ENCODE assay signal across 20 cellular contexts in the genomic region with DNA sequence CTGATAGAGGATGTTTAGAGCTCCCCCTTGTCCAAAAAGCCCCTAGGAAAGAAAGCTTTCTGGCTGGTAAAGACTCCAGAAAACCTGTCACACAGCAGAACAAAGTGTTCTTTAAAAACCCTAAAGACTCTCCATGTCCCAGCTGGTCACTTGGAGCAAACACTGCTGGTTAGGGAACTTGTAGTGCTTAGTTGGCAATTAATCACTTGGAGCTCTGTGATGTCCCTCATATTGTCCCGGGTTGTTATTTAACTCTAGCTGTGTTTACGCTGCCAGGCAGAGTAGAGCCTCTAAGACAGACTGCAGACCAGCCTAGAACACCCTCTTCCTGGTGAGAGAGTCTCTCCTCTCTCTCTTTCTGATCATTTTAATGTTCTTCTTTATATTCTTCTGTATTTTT.
A peak's percentile ranks its signal among the peaks of the same experiment; 100 is the strongest.
DNase-seq lines count a peak whose midpoint lies in the region; ATAC-seq, FAIRE-seq and TF ChIP-seq lines count a peak whose summit lies in the region.
"Had no signal": no experiment of that assay in that cellular context is flagged by ENCODE, and none has a peak within 500 bp of the region (broad histone marks: within the 10 kb centered on the region; RNA-seq: fewer than 3 reads in every experiment).

No MANE protein-coding gene starts in this region.

- DNase-seq in Right ventricle myocardium inferior (ENCODE audit: missing footprints) (no peak), left cardiac atrium (no peak), kidney (no peak), renal cortical epithelial cell (ENCODE audit: low read depth) (peak; percentile 39), NCI-H1105 (lab: John Stamatoyannopoulos, UW) (no peak), sciatic nerve (ENCODE audit: low spot score) (no peak)
- no peak for DNase-seq in effector memory CD4-positive, alpha-beta T cell
- DNase-seq: 8988T; CD4-positive, CD25-positive, alpha-beta regulatory T cell; COR-L47; DMS 273 treated with DMSO at 0.1 percent for 48 hours; GDM1; GOT3; KBM-7; NCI-H1694 treated with DMSO at 0.1 percent for 48 hours; NCI-H524; PC-9; SJCRH30 had no signal

- no peaks in the 10 kb centered on the region for H3K36me3 ChIP-seq in kidney (ENCODE audit: control insufficient read depth in 1 of 2, insufficient read depth in 2 of 2, low read length in 2 of 2)
- H3K36me3 ChIP-seq in effector memory CD4-positive, alpha-beta T cell (ENCODE audit: control insufficient read depth, insufficient read depth, low read length): no peaks in the 10 kb centered on the region
- H3K36me3 ChIP-seq: SJCRH30 had no signal

- no peak overlapping the region for H3K9ac ChIP-seq in kidney (ENCODE audit: low read length in 2 of 2)

- H3K27ac ChIP-seq in VCaP: peak overlapping the region; percentile 48
- peak overlapping the region in 1 of 2 donors; percentile 34 for H3K27ac ChIP-seq in kidney (ENCODE audit: low read depth in 2 of 2, low read length in 2 of 2)
- H3K27ac ChIP-seq in effector memory CD4-positive, alpha-beta T cell (ENCODE audit: insufficient read depth, low read length, poor library complexity, severe bottlenecking): no peak overlapping the region
- H3K27ac ChIP-seq: PC-9, RWPE1, SJCRH30 had no signal

- peaks cover 0 to 8% of the 10 kb centered on the region in 2 donors for H3K4me1 ChIP-seq in kidney (ENCODE audit: control insufficient read depth in 1 of 2, insufficient read depth in 1 of 2, low read depth in 1 of 2, low read length in 2 of 2)
- no peaks in the 10 kb centered on the region for H3K4me1 ChIP-seq in effector memory CD4-positive, alpha-beta T cell (ENCODE audit: control insufficient read depth, insufficient read depth, low read length, poor library complexity, severe bottlenecking)
- H3K4me1 ChIP-seq: SJCRH30 had no signal

- TF ChIP-seq CTCF in VCaP (conservative IDR thresholded peaks at IDR 0.05) (no peak), kidney (IDR thresholded peaks at IDR 0.05; ENCODE audit: borderline replicate concordance, extremely low read depth, insufficient read depth) (no peak)

- ATAC-seq in Right ventricle myocardium inferior: peak; percentile 73
- no peak for ATAC-seq in left cardiac atrium
- ATAC-seq in sciatic nerve: no peak

- intact Hi-C loops in Right ventricle myocardium inferior (cut with DNase I): loop anchor here (5.0 kb wide), 1 partner anchor 57 kb away; no protein-coding TSS in a partner anchor
- intact Hi-C loops in left cardiac atrium (cut with DNase I): no loop called here
- intact Hi-C loops in kidney (cut with DNase I): no loop called here
- intact Hi-C loops in sciatic nerve (cut with DNase I): no loop called here

- no peak overlapping the region for H3K4me3 ChIP-seq in kidney (ENCODE audit: low read length in 2 of 2)
- no peak overlapping the region for H3K4me3 ChIP-seq in effector memory CD4-positive, alpha-beta T cell (ENCODE audit: insufficient read depth, low read depth, low read length, poor library complexity, severe bottlenecking)
- H3K4me3 ChIP-seq: PC-9, SJCRH30 had no signal

- no peaks in the 10 kb centered on the region for H3K9me3 ChIP-seq in kidney (ENCODE audit: control insufficient read depth in 1 of 2, low read length in 2 of 2)
- H3K9me3 ChIP-seq in effector memory CD4-positive, alpha-beta T cell (ENCODE audit: control insufficient read depth, low read length): no peaks in the 10 kb centered on the region
- H3K9me3 ChIP-seq: SJCRH30 had no signal

- H3K27me3 ChIP-seq in effector memory CD4-positive, alpha-beta T cell (replicated peaks; ENCODE audit: control insufficient read depth, insufficient read depth, low read length, poor library complexity, severe bottlenecking): no peaks in the 10 kb centered on the region
- H3K27me3 ChIP-seq: SJCRH30 had no signal

- FAIRE-seq in kidney (lab: Jason Lieb, UNC): peak; percentile 68
